Comparison of ENCODE assay signal across 30 cellular contexts in genomic region chr7:154835924-154836529, GRCh38.
"Had no signal": no experiment of that assay in that cellular context is flagged by ENCODE, and none has a peak within 500 bp of the region (broad histone marks: within the 10 kb centered on the region; RNA-seq: fewer than 3 reads in every experiment).

No MANE protein-coding gene starts in this region.

- H3K36me3 ChIP-seq: adrenal gland, cardiac muscle cell, gastroesophageal sphincter, lower lobe of right lung, neutrophil, WERI-Rb-1 had no signal

- ATAC-seq: activated CD4-positive, CD25-positive, alpha-beta regulatory T cell treated with anti-CD3 and anti-CD28 coated beads, Interleukin-2, amount 50 U/mL, for 24 hours; body of pancreas; gastroesophageal sphincter; left lobe of liver; lower lobe of right lung; natural killer cell; sciatic nerve; stimulated activated effector memory CD8-positive, alpha-beta T cell treated with anti-CD3 and anti-CD28 coated beads, Interleukin-12 subunit alpha, Interleukin-12 subunit beta, amount 100 ng/mL, for 72 hours had no signal

- H3K27me3 ChIP-seq: body of pancreas, cardiac muscle cell, dorsolateral prefrontal cortex, neutrophil had no signal

- FAIRE-seq: TTC549 had no signal

- H3K27ac ChIP-seq: adrenal gland, body of pancreas, cardiac muscle cell, coronary artery, gastroesophageal sphincter, lower lobe of right lung, neutrophil, skin epidermis, WERI-Rb-1 had no signal

- H3K9me3 ChIP-seq: adrenal gland, body of pancreas, gastroesophageal sphincter, lower lobe of right lung, neutrophil had no signal

- DNase-seq: activated CD4-positive, alpha-beta T cell treated with anti-CD3 and anti-CD28 coated beads for 48 hours; activated CD4-positive, alpha-beta T cell treated with anti-CD3 and anti-CD28 coated beads, Interleukin-2, amount 50 U/mL, for 48 hours; activated CD8-positive, alpha-beta memory T cell treated with anti-CD3 and anti-CD28 coated beads, Interleukin-2, amount 50 U/mL, for 4 hours; activated effector memory CD4-positive, alpha-beta T cell treated with anti-CD3 and anti-CD28 coated beads, Interleukin-2, amount 50 U/mL, for 16 hours; activated naive CD4-positive, alpha-beta T cell treated with anti-CD3 and anti-CD28 coated beads for 36 hours; activated naive CD8-positive, alpha-beta T cell treated with anti-CD3 and anti-CD28 coated beads for 36 hours; activated T-cell treated with anti-CD3 and anti-CD28 coated beads, Interleukin-2, amount 50 U/mL, for 1 hour; adrenal gland; aorta; body of pancreas; dorsolateral prefrontal cortex; effector memory CD4-positive, alpha-beta T cell; erythroblast; hippocampal formation; lower lobe of right lung; mesenchymal stem cell; natural killer cell; stimulated activated CD4-positive, alpha-beta T cell treated with anti-CD3 and anti-CD28 coated beads, Interleukin-4, amount 100 ng/mL, for 24 hours; T-helper 9 cell; WERI-Rb-1 had no signal

- H3K4me3 ChIP-seq: adrenal gland, body of pancreas, cardiac muscle cell, coronary artery, dorsolateral prefrontal cortex, gastroesophageal sphincter, lower lobe of right lung, skin epidermis had no signal

- H3K4me1 ChIP-seq: adrenal gland, body of pancreas, gastroesophageal sphincter, lower lobe of right lung had no signal
